In genomic region chr9:92481029-92481633, GRCh38 we compare ENCODE assay signal across 11 cellular contexts. TPM values are rescaled to one million over a fixed set of nuclear protein-coding genes. Genes with fewer than 3 reads are reported as not detected.
DNase-seq lines count a peak whose midpoint lies in the region; ATAC-seq, FAIRE-seq and TF ChIP-seq lines count a peak whose summit lies in the region.
"Had no signal": no experiment of that assay in that cellular context is flagged by ENCODE, and none has a peak within 500 bp of the region (broad histone marks: within the 10 kb centered on the region; RNA-seq: fewer than 3 reads in every experiment).

No MANE protein-coding gene starts in this region.

- H3K36me3 Mint-ChIP-seq in activated T-helper 1 cell treated with anti-CD3 and anti-CD28 coated beads, Interleukin-12 subunit alpha, Interleukin-12 subunit beta, Interleukin-2, Interleukin-4 antibody, amounts not matched to agents 30 ng/mL and 10 ng/mL and 1 ng/mL, durations not matched to agents 14 hours and 24 hours and 36 hours (ENCODE audit: low read depth) = peaks cover 1% of the 10 kb centered on the region

- H3K27ac ChIP-seq in kidney (ENCODE audit: low read depth in 2 of 2, low read length in 2 of 2) = peak overlapping the region; percentile 66 to 79
- peak overlapping the region; percentile 47 for H3K27ac ChIP-seq in upper lobe of right lung

- H3K4me3 ChIP-seq in kidney (ENCODE audit: low read length in 2 of 2) (peak overlapping the region in 1 of 2 donors; percentile 21), upper lobe of right lung (no peak overlapping the region)
- H3K4me3 ChIP-seq: lung had no signal

- ATAC-seq in Right ventricle myocardium superior (ENCODE audit: poor library complexity) (peak; percentile 38), upper lobe of right lung (no peak), GM18909 (IDR thresholded peaks at IDR 0.05; ENCODE audit: poor library complexity, unreplicated experiment) (no peak), GM18520 (IDR thresholded peaks at IDR 0.05; ENCODE audit: unreplicated experiment) (no peak)

- intact Hi-C loops in Right ventricle myocardium superior (cut with DNase I) (no loop called here), cardiac septum (cut with DNase I) (no loop called here), kidney (cut with DNase I) (no loop called here), upper lobe of right lung (cut with DNase I) (no loop called here)
- intact Hi-C loops in activated T-helper 1 cell treated with anti-CD3 and anti-CD28 coated beads, Interleukin-12 subunit alpha, Interleukin-12 subunit beta, Interleukin-2, Interleukin-4 antibody, amounts not matched to agents 30 ng/mL and 10 ng/mL and 1 ng/mL, durations not matched to agents 14 hours and 24 hours and 36 hours (cut with micrococcal nuclease) = no loop called here

- no peaks in the 10 kb centered on the region for H3K36me3 ChIP-seq in kidney (ENCODE audit: control insufficient read depth in 1 of 2, insufficient read depth in 2 of 2, low read length in 2 of 2)
- H3K36me3 ChIP-seq in upper lobe of right lung = no peaks in the 10 kb centered on the region

- no peak for FAIRE-seq in kidney (lab: Jason Lieb, UNC)

- peak overlapping the region; percentile 29 for H3K4me3 Mint-ChIP-seq in activated T-helper 1 cell treated with anti-CD3 and anti-CD28 coated beads, Interleukin-12 subunit alpha, Interleukin-12 subunit beta, Interleukin-2, Interleukin-4 antibody, amounts not matched to agents 30 ng/mL and 10 ng/mL and 1 ng/mL, durations not matched to agents 14 hours and 24 hours and 36 hours

- H3K27ac Mint-ChIP-seq in activated T-helper 1 cell treated with anti-CD3 and anti-CD28 coated beads, Interleukin-12 subunit alpha, Interleukin-12 subunit beta, Interleukin-2, Interleukin-4 antibody, amounts not matched to agents 30 ng/mL and 10 ng/mL and 1 ng/mL, durations not matched to agents 14 hours and 24 hours and 36 hours = peak overlapping the region; percentile 72

- H3K9me3 ChIP-seq in kidney (ENCODE audit: control insufficient read depth in 1 of 2, low read length in 2 of 2) = no peaks in the 10 kb centered on the region
- no peaks in the 10 kb centered on the region for H3K9me3 ChIP-seq in upper lobe of right lung

- TF ChIP-seq CTCF in kidney (IDR thresholded peaks at IDR 0.05; ENCODE audit: borderline replicate concordance, extremely low read depth, insufficient read depth) = no peak
- no peak for TF ChIP-seq CTCF in upper lobe of right lung (IDR thresholded peaks at IDR 0.05)

- no peaks in the 10 kb centered on the region for H3K27me3 ChIP-seq in upper lobe of right lung

- peak overlapping the region in 1 of 2 donors; percentile 8 for H3K9ac ChIP-seq in kidney (ENCODE audit: low read length in 2 of 2)

- peaks cover 12% of the 10 kb centered on the region for H3K4me1 Mint-ChIP-seq in activated T-helper 1 cell treated with anti-CD3 and anti-CD28 coated beads, Interleukin-12 subunit alpha, Interleukin-12 subunit beta, Interleukin-2, Interleukin-4 antibody, amounts not matched to agents 30 ng/mL and 10 ng/mL and 1 ng/mL, durations not matched to agents 14 hours and 24 hours and 36 hours (ENCODE audit: low read depth)

- H3K27me3 Mint-ChIP-seq in activated T-helper 1 cell treated with anti-CD3 and anti-CD28 coated beads, Interleukin-12 subunit alpha, Interleukin-12 subunit beta, Interleukin-2, Interleukin-4 antibody, amounts not matched to agents 30 ng/mL and 10 ng/mL and 1 ng/mL, durations not matched to agents 14 hours and 24 hours and 36 hours (ENCODE audit: insufficient read depth) = no peaks in the 10 kb centered on the region

- H3K4me1 ChIP-seq in kidney (ENCODE audit: control insufficient read depth in 1 of 2, insufficient read depth in 1 of 2, low read depth in 1 of 2, low read length in 2 of 2) = peaks cover 0 to 3% of the 10 kb centered on the region in 2 donors
- peaks cover 14% of the 10 kb centered on the region for H3K4me1 ChIP-seq in upper lobe of right lung

- DNase-seq in Right ventricle myocardium superior (no peak), cardiac septum (ENCODE audit: low spot score) (no peak), kidney (no peak), upper lobe of right lung (no peak), NCI-H2171 treated with DMSO at 0.1 percent for 48 hours (lab: John Stamatoyannopoulos, UW) (no peak)
- no peak for DNase-seq in activated T-helper 1 cell treated with anti-CD3 and anti-CD28 coated beads, Interleukin-12 subunit alpha, Interleukin-12 subunit beta, Interleukin-2, Interleukin-4 antibody, amounts not matched to agents 30 ng/mL and 10 ng/mL and 1 ng/mL, durations not matched to agents 14 hours and 24 hours and 36 hours (ENCODE audit: low spot score)
- DNase-seq: activated CD4-positive, alpha-beta T cell treated with anti-CD3 and anti-CD28 coated beads for 4 hours; NCI-H524 had no signal

- no peaks in the 10 kb centered on the region for H3K9me3 Mint-ChIP-seq in activated T-helper 1 cell treated with anti-CD3 and anti-CD28 coated beads, Interleukin-12 subunit alpha, Interleukin-12 subunit beta, Interleukin-2, Interleukin-4 antibody, amounts not matched to agents 30 ng/mL and 10 ng/mL and 1 ng/mL, durations not matched to agents 14 hours and 24 hours and 36 hours

RNA-seq across cellular contexts. Expression of gene ASPN, which starts 1.2 kb away (rescaled TPM):
- total RNA-seq in Right ventricle myocardium superior = 4.8 TPM
- total RNA-seq in cardiac septum = 30.3 TPM
- not detected in 2 replicates for total RNA-seq in activated T-helper 1 cell treated with anti-CD3 and anti-CD28 coated beads, Interleukin-12 subunit alpha, Interleukin-12 subunit beta, Interleukin-2, Interleukin-4 antibody, amounts not matched to agents 30 ng/mL and 10 ng/mL and 1 ng/mL, durations not matched to agents 14 hours and 24 hours and 36 hours
- total RNA-seq in kidney = 1.5 TPM
- 3.2 TPM for polyA plus RNA-seq in kidney (ENCODE audit: insufficient read depth, low read depth, low replicate concordance)
- 7.5 TPM for total RNA-seq in upper lobe of right lung

RNA-seq across cellular contexts. Expression of gene ECM2, which starts 54.7 kb away (rescaled TPM):
- total RNA-seq in Right ventricle myocardium superior (5.6 TPM), cardiac septum (8.0 TPM), kidney (7.6 TPM), upper lobe of right lung (13.8 TPM)
- total RNA-seq in activated T-helper 1 cell treated with anti-CD3 and anti-CD28 coated beads, Interleukin-12 subunit alpha, Interleukin-12 subunit beta, Interleukin-2, Interleukin-4 antibody, amounts not matched to agents 30 ng/mL and 10 ng/mL and 1 ng/mL, durations not matched to agents 14 hours and 24 hours and 36 hours = not detected in 2 replicates
- 5.5 TPM for polyA plus RNA-seq in kidney (ENCODE audit: insufficient read depth, low read depth, low replicate concordance)

RNA-seq across cellular contexts. Expression of gene OMD, which starts 56.9 kb away (rescaled TPM):
- 4.2 TPM for total RNA-seq in Right ventricle myocardium superior
- 6.5 TPM for total RNA-seq in cardiac septum
- total RNA-seq in activated T-helper 1 cell treated with anti-CD3 and anti-CD28 coated beads, Interleukin-12 subunit alpha, Interleukin-12 subunit beta, Interleukin-2, Interleukin-4 antibody, amounts not matched to agents 30 ng/mL and 10 ng/mL and 1 ng/mL, durations not matched to agents 14 hours and 24 hours and 36 hours = not detected in 2 replicates
- 3.2 TPM for total RNA-seq in kidney
- polyA plus RNA-seq in kidney (ENCODE audit: insufficient read depth, low read depth, low replicate concordance) = 0.52 TPM
- total RNA-seq in upper lobe of right lung = 6.5 TPM
